Comparison of ENCODE assay signal across 27 cellular contexts in the genomic region with DNA sequence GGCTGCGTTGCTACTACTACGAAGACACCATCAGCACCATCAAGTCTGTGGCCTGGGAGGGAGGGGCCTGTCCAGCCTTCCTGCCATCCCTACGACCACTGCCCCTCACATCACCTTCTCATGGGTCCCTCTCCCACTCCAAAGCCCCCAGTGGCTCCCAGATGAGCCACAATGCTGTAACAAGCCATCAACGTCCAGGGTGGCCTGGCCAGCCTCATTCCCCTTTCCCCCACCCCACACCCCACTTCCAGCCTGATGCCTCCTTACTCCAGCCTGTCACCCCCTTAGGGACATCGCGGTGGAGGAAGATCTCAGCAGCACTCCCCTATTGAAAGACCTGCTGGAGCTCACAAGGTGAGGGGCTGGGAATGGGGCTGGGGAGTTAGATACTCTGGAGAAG. TPM values are rescaled to one million over a fixed set of nuclear protein-coding genes. Genes with fewer than 3 reads are reported as not detected.
A peak's percentile ranks its signal among the peaks of the same experiment; 100 is the strongest.
DNase-seq lines count a peak whose midpoint lies in the region; ATAC-seq lines count a peak whose summit lies in the region.
"Had no signal": no experiment of that assay in that cellular context is flagged by ENCODE, and none has a peak within 500 bp of the region (broad histone marks: within the 10 kb centered on the region; RNA-seq: fewer than 3 reads in every experiment).

No MANE protein-coding gene starts in this region.

- H3K4me3 Mint-ChIP-seq in T-helper 17 cell: no peak overlapping the region
- no peak overlapping the region for H3K4me3 Mint-ChIP-seq in stimulated activated naive B cell treated with anti-CD40 and anti-IgM and Interleukin-4, amounts not matched to agents 10 μg/mL and 1 μg/mL and 100 μg/mL, for 72 hours
- H3K4me3 Mint-ChIP-seq: CD8-positive, alpha-beta T cell had no signal

- no peaks in the 10 kb centered on the region for H3K27me3 Mint-ChIP-seq in T-helper 17 cell
- no peaks in the 10 kb centered on the region for H3K27me3 Mint-ChIP-seq in stimulated activated naive B cell treated with anti-CD40 and anti-IgM and Interleukin-4, amounts not matched to agents 10 μg/mL and 1 μg/mL and 100 μg/mL, for 72 hours

- peaks cover 9 to 16% of the 10 kb centered on the region in 2 donors for H3K9me3 Mint-ChIP-seq in stimulated activated naive B cell treated with anti-CD40 and anti-IgM and Interleukin-4, amounts not matched to agents 10 μg/mL and 1 μg/mL and 100 μg/mL, for 72 hours

- peaks cover 14% of the 10 kb centered on the region for H3K4me1 Mint-ChIP-seq in T-helper 17 cell
- peaks cover 22 to 26% of the 10 kb centered on the region in 2 donors for H3K4me1 Mint-ChIP-seq in stimulated activated naive B cell treated with anti-CD40 and anti-IgM and Interleukin-4, amounts not matched to agents 10 μg/mL and 1 μg/mL and 100 μg/mL, for 72 hours

- peaks cover 15% of the 10 kb centered on the region for H3K36me3 Mint-ChIP-seq in T-helper 17 cell (ENCODE audit: low read depth)
- peaks cover 47 to 79% of the 10 kb centered on the region in 2 donors for H3K36me3 Mint-ChIP-seq in stimulated activated naive B cell treated with anti-CD40 and anti-IgM and Interleukin-4, amounts not matched to agents 10 μg/mL and 1 μg/mL and 100 μg/mL, for 72 hours
- H3K36me3 Mint-ChIP-seq: CD8-positive, alpha-beta T cell had no signal

- ATAC-seq in T-helper 17 cell: no peak
- no peak for ATAC-seq in stimulated activated naive B cell treated with anti-CD40 and anti-IgM and Interleukin-4, amounts not matched to agents 10 μg/mL and 1 μg/mL and 100 μg/mL, for 72 hours (replicated peaks)
- ATAC-seq: A549; CD8-positive, alpha-beta T cell; GM12878 had no signal

- DNase-seq in activated CD8-positive, alpha-beta memory T cell treated with anti-CD3 and anti-CD28 coated beads, Interleukin-2, amount 50 U/mL, for 48 hours: peak; percentile 42
- DNase-seq in activated CD8-positive, alpha-beta memory T cell treated with anti-CD3 and anti-CD28 coated beads for 24 hours: no peak
- no peak for DNase-seq in T-helper 17 cell
- DNase-seq in mesenteric fat pad (ENCODE audit: low spot score): peak; percentile 60
- no peak for DNase-seq in stimulated activated naive B cell treated with anti-CD40 and anti-IgM and Interleukin-4, amounts not matched to agents 10 μg/mL and 1 μg/mL and 100 μg/mL, for 72 hours
- no peak for DNase-seq in AG20443 (ENCODE audit: low spot score)
- no peak for DNase-seq in NCI-H2171 treated with DMSO at 0.1 percent for 48 hours (lab: John Stamatoyannopoulos, UW)
- DNase-seq: Caco-2; CD8-positive, alpha-beta T cell; DMS 273 treated with DMSO at 0.1 percent for 48 hours; DMS79; EL; GDM1; GOT3; HCEC 1CT; KBM-7; NCI-H2029; NCI-H2227 treated with DMSO at 0.1 percent for 48 hours; NCI-H526 treated with DMSO at 0.1 percent for 48 hours; Right ventricle myocardium superior; RPMI8226 had no signal

- H3K27ac Mint-ChIP-seq in T-helper 17 cell: peak overlapping the region; percentile 90
- H3K27ac Mint-ChIP-seq in stimulated activated naive B cell treated with anti-CD40 and anti-IgM and Interleukin-4, amounts not matched to agents 10 μg/mL and 1 μg/mL and 100 μg/mL, for 72 hours: peak overlapping the region; percentile 28
- H3K27ac Mint-ChIP-seq: CD8-positive, alpha-beta T cell had no signal

- no peaks in the 10 kb centered on the region for H3K9me3 ChIP-seq in T-helper 17 cell (ENCODE audit: control insufficient read depth, low read length, poor library complexity, severe bottlenecking)
- H3K9me3 ChIP-seq: A549, Caco-2, SJSA1 had no signal

RNA-seq across cellular contexts. Expression of gene NCF4, which starts 14.9 kb away (rescaled TPM):
- total RNA-seq in T-helper 17 cell (10 to 100 TPM; 31.7 to 37.1 TPM), mesenteric fat pad (51.0 TPM)
- total RNA-seq: Caco-2, LHCN-M2, MCF 10A, NCI-H460, SJSA1 had no signal

RNA-seq across cellular contexts. Expression of gene CSF2RB, which starts 37.7 kb away (rescaled TPM):
- total RNA-seq in T-helper 17 cell (1 to 10 TPM; 5.1 to 8.0 TPM), mesenteric fat pad (13.3 TPM)
- total RNA-seq: Caco-2, LHCN-M2, MCF 10A, NCI-H460 had no signal

RNA-seq across cellular contexts. Expression of gene PVALB, which starts 58.9 kb away (rescaled TPM):
- 1 to 10 TPM in 1 of 2 donors, not detected in 1; 7.4 TPM for total RNA-seq in T-helper 17 cell
- not detected for total RNA-seq in mesenteric fat pad
- total RNA-seq: Caco-2; CD8-positive, alpha-beta T cell; GM12878; LHCN-M2; MCF 10A; NCI-H460; Right ventricle myocardium superior; SJSA1 had no signal

Comparison
In these comparisons a context has a peak if more than half of its experiments do, and no peak if none do; other contexts are left out.
1. DNase-seq: peak in activated CD8-positive, alpha-beta memory T cell treated with anti-CD3 and anti-CD28 coated beads, Interleukin-2, amount 50 U/mL, for 48 hours (single experiment) and mesenteric fat pad (single experiment); none in activated CD8-positive, alpha-beta memory T cell treated with anti-CD3 and anti-CD28 coated beads for 24 hours (single experiment), T-helper 17 cell (0 of 3), stimulated activated naive B cell treated with anti-CD40 and anti-IgM and Interleukin-4, amounts not matched to agents 10 μg/mL and 1 μg/mL and 100 μg/mL, for 72 hours (single experiment), AG20443 (single experiment) and NCI-H2171 treated with DMSO at 0.1 percent for 48 hours (single experiment).